25 cellular contexts compared by ENCODE assay signal in genomic region chr20:6866741-6867140, GRCh38.
DNase-seq lines count a peak whose midpoint lies in the region; ATAC-seq, FAIRE-seq and TF ChIP-seq lines count a peak whose summit lies in the region.
"Had no signal": no experiment of that assay in that cellular context is flagged by ENCODE, and none has a peak within 500 bp of the region (broad histone marks: within the 10 kb centered on the region; RNA-seq: fewer than 3 reads in every experiment).

No MANE protein-coding gene starts in this region.

- intact Hi-C loops in MCF 10A (cut with micrococcal nuclease), result no loop called here
- intact Hi-C loops in breast epithelium (cut with DNase I; ENCODE audit: low total_unique reads), result no loop called here

- H3K9ac ChIP-seq in astrocyte (ENCODE audit: low read length), result no peak overlapping the region
- H3K9ac ChIP-seq: KMS-11 had no signal

- H3K4me3 Mint-ChIP-seq in MCF 10A (ENCODE audit: unreplicated experiment), result no peak overlapping the region
- H3K4me3 Mint-ChIP-seq in astrocyte (ENCODE audit: unreplicated experiment), result no peak overlapping the region

- TF ChIP-seq POLR2A in breast epithelium (IDR thresholded peaks at IDR 0.05) (no peak), gastroesophageal sphincter (IDR thresholded peaks at IDR 0.05) (no peak)

- H3K9me3 Mint-ChIP-seq in MCF 10A (ENCODE audit: unreplicated experiment), result no peaks in the 10 kb centered on the region
- H3K9me3 Mint-ChIP-seq in astrocyte (ENCODE audit: unreplicated experiment), result no peaks in the 10 kb centered on the region

- POLR2A ChIA-PET in MCF 10A (lab: Yijun Ruan, JAX), result interaction anchor here (1.0 kb wide), 1 partner anchor 24 kb away, joined by 4 read pairs; no protein-coding TSS in a partner anchor

- no peaks in the 10 kb centered on the region for H3K27me3 Mint-ChIP-seq in MCF 10A (ENCODE audit: insufficient read depth, unreplicated experiment)
- H3K27me3 Mint-ChIP-seq in astrocyte (ENCODE audit: low read depth, unreplicated experiment), result peaks cover 5% of the 10 kb centered on the region

- H3K36me3 ChIP-seq in breast epithelium (no peaks in the 10 kb centered on the region), astrocyte (ENCODE audit: insufficient read depth, low read length) (no peaks in the 10 kb centered on the region), gastroesophageal sphincter (no peaks in the 10 kb centered on the region)

- DNase-seq in MCF 10A (ENCODE audit: unreplicated experiment) (peak; percentile 24), breast epithelium (ENCODE audit: low spot score in 2 of 2) (no peak), astrocyte (ENCODE audit: low read depth) (peak; percentile 6), glomerular visceral epithelial cell (ENCODE audit: extremely low spot score) (peak; percentile 61), NCI-H1417 treated with DMSO at 0.1 percent for 48 hours (lab: John Stamatoyannopoulos, UW) (no peak), retina (no peak), AG20443 (ENCODE audit: low spot score) (no peak)
- DNase-seq: 8988T, C1 segment of cervical spinal cord, DND-41, GDM1, MM.1S, NCI-H1105 treated with DMSO at 0.1 percent for 48 hours, NCI-H1930, NCI-H2171, NCI-H446 treated with DMSO at 0.1 percent for 48 hours, NCI-H82, PC-9 had no signal

- H3K27me3 ChIP-seq in breast epithelium, result peaks cover 0 to 6% of the 10 kb centered on the region in 2 donors
- H3K27me3 ChIP-seq in astrocyte (ENCODE audit: insufficient read depth, low read length), result no peaks in the 10 kb centered on the region
- H3K27me3 ChIP-seq in gastroesophageal sphincter, result no peaks in the 10 kb centered on the region

- peaks cover 0 to 3% of the 10 kb centered on the region in 2 donors for H3K4me1 ChIP-seq in breast epithelium
- H3K4me1 ChIP-seq in astrocyte (ENCODE audit: insufficient read depth, low read length), result no peaks in the 10 kb centered on the region
- no peaks in the 10 kb centered on the region for H3K4me1 ChIP-seq in gastroesophageal sphincter

- TF ChIP-seq CTCF in MCF 10A (IDR thresholded peaks at IDR 0.05; ENCODE audit: unreplicated experiment), result no peak
- TF ChIP-seq CTCF in breast epithelium (IDR thresholded peaks at IDR 0.05), result no peak
- no peak for TF ChIP-seq CTCF in astrocyte (IDR thresholded peaks at IDR 0.05; ENCODE audit: insufficient read depth, low read depth, low read length)
- TF ChIP-seq CTCF in gastroesophageal sphincter (IDR thresholded peaks at IDR 0.05), result no peak

- H3K4me2 ChIP-seq in astrocyte (ENCODE audit: low read length), result no peak overlapping the region
- H3K4me2 ChIP-seq: KMS-11, PC-9 had no signal

- H3K36me3 Mint-ChIP-seq in MCF 10A (ENCODE audit: insufficient read depth, unreplicated experiment), result no peaks in the 10 kb centered on the region
- no peaks in the 10 kb centered on the region for H3K36me3 Mint-ChIP-seq in astrocyte (ENCODE audit: low read depth, unreplicated experiment)

- CTCF ChIA-PET in MCF 10A (lab: Yijun Ruan, JAX), result interaction anchor here (0.6 to 1.2 kb wide), 2 partner anchors 37 to 166 kb away, joined by 4 read pairs; no protein-coding TSS in a partner anchor

- no peak overlapping the region for H3K27ac ChIP-seq in breast epithelium
- no peak overlapping the region for H3K27ac ChIP-seq in astrocyte (ENCODE audit: low read depth, low read length)
- no peak overlapping the region for H3K27ac ChIP-seq in gastroesophageal sphincter
- H3K27ac ChIP-seq: KMS-11, PC-9, SK-N-MC had no signal

- no peak for FAIRE-seq in astrocyte (lab: Jason Lieb, UNC)
- FAIRE-seq: GM12891, GM18507, H1 had no signal

- no TSS peak for BruUV-seq in MCF 10A (replicated peaks; lab: Mats Ljungman, UMichigan)

- no peaks in the 10 kb centered on the region for H4K20me1 ChIP-seq in astrocyte (ENCODE audit: insufficient read depth, low read length)

- H3K9me3 ChIP-seq in breast epithelium, result no peaks in the 10 kb centered on the region
- H3K9me3 ChIP-seq in astrocyte (ENCODE audit: insufficient read depth, low read depth, low read length), result no peaks in the 10 kb centered on the region
- H3K9me3 ChIP-seq in gastroesophageal sphincter, result no peaks in the 10 kb centered on the region

- H3K27ac Mint-ChIP-seq in MCF 10A (ENCODE audit: low read depth, unreplicated experiment) (peak overlapping the region; percentile 83), astrocyte (ENCODE audit: unreplicated experiment) (no peak overlapping the region)

- H3K79me2 ChIP-seq in astrocyte (ENCODE audit: insufficient read depth, low read length), result no peaks in the 10 kb centered on the region

- ATAC-seq in gastroesophageal sphincter, result no peak
- ATAC-seq: Right ventricle myocardium inferior had no signal

- H2AFZ ChIP-seq in astrocyte (ENCODE audit: low read depth, low read length), result no peak overlapping the region
- H2AFZ ChIP-seq: PC-9 had no signal

- H3K4me1 Mint-ChIP-seq in MCF 10A (ENCODE audit: insufficient read depth, unreplicated experiment) (peaks cover 16% of the 10 kb centered on the region), astrocyte (ENCODE audit: low read depth, unreplicated experiment) (peaks cover 12% of the 10 kb centered on the region)

- TF ChIP-seq EP300 in gastroesophageal sphincter (IDR thresholded peaks at IDR 0.05), result no peak

- no peak overlapping the region for H3K4me3 ChIP-seq in breast epithelium
- H3K4me3 ChIP-seq in astrocyte (ENCODE audit: insufficient read depth, low read depth, low read length), result no peak overlapping the region
- no peak overlapping the region for H3K4me3 ChIP-seq in gastroesophageal sphincter
- H3K4me3 ChIP-seq: PC-9, SK-N-MC had no signal

- WGBS in gastroesophageal sphincter (ENCODE audit: low coverage in 1 of 2), 2 donors, result 23 to 28% methylated on average over 3 of the region's 3 CpGs

Comparison
In these comparisons a context has a peak if more than half of its experiments do, and no peak if none do; other contexts are left out.
1. DNase-seq: peak in MCF 10A (single experiment), astrocyte (single experiment) and glomerular visceral epithelial cell (single experiment); none in breast epithelium (0 of 2), NCI-H1417 treated with DMSO at 0.1 percent for 48 hours (single experiment), retina (single experiment) and AG20443 (single experiment).